In genomic region chr18:12701161-12701560, GRCh38 we compare ENCODE assay signal across 8 cellular contexts. TPM values are rescaled to one million over a fixed set of nuclear protein-coding genes. Genes with fewer than 3 reads are reported as not detected.
DNase-seq lines count a peak whose midpoint lies in the region; ATAC-seq and TF ChIP-seq lines count a peak whose summit lies in the region.

No MANE protein-coding gene starts in this region.

- DNase-seq in CD4-positive, CD25-positive, alpha-beta regulatory T cell = no peak
- DNase-seq in chondrocyte (ENCODE audit: low spot score) (no peak), Ammon's horn (ENCODE audit: low spot score) (no peak), activated gamma-delta T cell treated with Interleukin-2 at 50 U/mL for 16 hours (no peak), thyroid gland (no peak)
- DNase-seq in natural killer cell treated with Interleukin-12 subunit alpha and Interleukin-12 subunit beta and Interleukin-15 and Interleukin-18, amount 100 ng/mL, for 72 hours (ENCODE audit: low spot score) = no peak
- DNase-seq in activated effector memory CD4-positive, alpha-beta T cell treated with anti-CD3 and anti-CD28 coated beads, Interleukin-2, amount 50 U/mL, for 16 hours = no peak

- ATAC-seq in CD4-positive, CD25-positive, alpha-beta regulatory T cell (ENCODE audit: low read depth in 2 of 2) = no peak
- no peak for ATAC-seq in natural killer cell treated with Interleukin-12 subunit alpha and Interleukin-12 subunit beta and Interleukin-15 and Interleukin-18, amount 100 ng/mL, for 72 hours

- peaks cover 37 to 63% (median 53%) of the 10 kb centered on the region in 4 donors for H3K4me1 Mint-ChIP-seq in CD4-positive, CD25-positive, alpha-beta regulatory T cell
- H3K4me1 Mint-ChIP-seq in chondrocyte (ENCODE audit: low read depth) = peaks cover 41% of the 10 kb centered on the region
- peaks cover 32 to 43% of the 10 kb centered on the region in 2 donors for H3K4me1 Mint-ChIP-seq in natural killer cell treated with Interleukin-12 subunit alpha and Interleukin-12 subunit beta and Interleukin-15 and Interleukin-18, amount 100 ng/mL, for 72 hours (ENCODE audit: low read depth in 2 of 2)

- H3K4me2 ChIP-seq in Loucy (ENCODE audit: low read depth, low read length, poor library complexity, severe bottlenecking) = peak overlapping the region; percentile 100

- H3K79me2 ChIP-seq in Loucy (ENCODE audit: insufficient read depth, low read length) = peaks cover 94% of the 10 kb centered on the region

- no peaks in the 10 kb centered on the region for H3K9me2 ChIP-seq in Loucy (replicated peaks; ENCODE audit: low read depth, low read length)

- peaks cover 50% of the 10 kb centered on the region for H4K20me1 ChIP-seq in Loucy (ENCODE audit: insufficient read depth, low read length, poor library complexity, severe bottlenecking)

- no peaks in the 10 kb centered on the region for H3K9me3 ChIP-seq in CD4-positive, CD25-positive, alpha-beta regulatory T cell (ENCODE audit: control insufficient read depth in 2 of 2, low read length in 2 of 2)
- no peaks in the 10 kb centered on the region for H3K9me3 ChIP-seq in Loucy (ENCODE audit: insufficient read depth, low read depth, low read length)
- no peaks in the 10 kb centered on the region for H3K9me3 ChIP-seq in thyroid gland

- H3K27ac ChIP-seq in CD4-positive, CD25-positive, alpha-beta regulatory T cell (ENCODE audit: insufficient read depth, low read length, poor library complexity, severe bottlenecking) = peak overlapping the region; percentile 95
- H3K27ac ChIP-seq in thyroid gland = no peak overlapping the region

- WGBS in thyroid gland, 2 donors = 86 to 90% methylated on average over 3 of the region's 3 CpGs

- peaks cover 30% of the 10 kb centered on the region for H3K4me1 ChIP-seq in CD4-positive, CD25-positive, alpha-beta regulatory T cell (ENCODE audit: control insufficient read depth, insufficient read depth, low read length, poor library complexity, severe bottlenecking)
- H3K4me1 ChIP-seq in Loucy (ENCODE audit: insufficient read depth, low read length, poor library complexity, severe bottlenecking) (peaks cover 66% of the 10 kb centered on the region), thyroid gland (peaks cover 6 to 17% of the 10 kb centered on the region in 2 donors)

- H3K4me3 ChIP-seq in CD4-positive, CD25-positive, alpha-beta regulatory T cell (ENCODE audit: low read depth, low read length) = peak overlapping the region; percentile 92
- H3K4me3 ChIP-seq in Loucy (ENCODE audit: low read length, poor library complexity, severe bottlenecking) (peak overlapping the region; percentile 98), thyroid gland (replicated peaks in 1 of 3) (no peak overlapping the region)

- no peaks in the 10 kb centered on the region for H3F3A ChIP-seq in Loucy (ENCODE audit: low read depth)

- no peak for TF ChIP-seq POLR2A in thyroid gland (IDR thresholded peaks at IDR 0.05)

- no peaks in the 10 kb centered on the region for H3K9me3 Mint-ChIP-seq in CD4-positive, CD25-positive, alpha-beta regulatory T cell
- H3K9me3 Mint-ChIP-seq in chondrocyte (ENCODE audit: low read depth) = no peaks in the 10 kb centered on the region
- no peaks in the 10 kb centered on the region for H3K9me3 Mint-ChIP-seq in natural killer cell treated with Interleukin-12 subunit alpha and Interleukin-12 subunit beta and Interleukin-15 and Interleukin-18, amount 100 ng/mL, for 72 hours

- intact Hi-C loops in thyroid gland (cut with DNase I) = no loop called here

- no peak for TF ChIP-seq CTCF in Loucy (conservative IDR thresholded peaks at IDR 0.05; ENCODE audit: low read length)
- no peak for TF ChIP-seq CTCF in chondrocyte (IDR thresholded peaks at IDR 0.05)
- TF ChIP-seq CTCF in thyroid gland (IDR thresholded peaks at IDR 0.05) = no peak

- no peaks in the 10 kb centered on the region for H3K27me3 ChIP-seq in CD4-positive, CD25-positive, alpha-beta regulatory T cell (ENCODE audit: control insufficient read depth, insufficient read depth, low read length)
- H3K27me3 ChIP-seq in Loucy (ENCODE audit: insufficient read depth, low read length, poor library complexity, severe bottlenecking) = peaks cover 6% of the 10 kb centered on the region
- H3K27me3 ChIP-seq in thyroid gland = no peaks in the 10 kb centered on the region

- peaks cover 15% of the 10 kb centered on the region for H3K36me3 Mint-ChIP-seq in CD4-positive, CD25-positive, alpha-beta regulatory T cell
- H3K36me3 Mint-ChIP-seq in chondrocyte (ENCODE audit: low read depth) = peaks cover 2% of the 10 kb centered on the region
- peaks cover 8% of the 10 kb centered on the region for H3K36me3 Mint-ChIP-seq in natural killer cell treated with Interleukin-12 subunit alpha and Interleukin-12 subunit beta and Interleukin-15 and Interleukin-18, amount 100 ng/mL, for 72 hours

- H3K27me3 Mint-ChIP-seq in CD4-positive, CD25-positive, alpha-beta regulatory T cell = no peaks in the 10 kb centered on the region
- H3K27me3 Mint-ChIP-seq in chondrocyte (ENCODE audit: low read depth) = no peaks in the 10 kb centered on the region
- H3K27me3 Mint-ChIP-seq in natural killer cell treated with Interleukin-12 subunit alpha and Interleukin-12 subunit beta and Interleukin-15 and Interleukin-18, amount 100 ng/mL, for 72 hours = no peaks in the 10 kb centered on the region

- H3K27ac Mint-ChIP-seq in CD4-positive, CD25-positive, alpha-beta regulatory T cell = peak overlapping the region; percentile 38 to 99 (median 91)
- H3K27ac Mint-ChIP-seq in chondrocyte (ENCODE audit: unreplicated experiment) = no peak overlapping the region
- peak overlapping the region; percentile 80 to 98 for H3K27ac Mint-ChIP-seq in natural killer cell treated with Interleukin-12 subunit alpha and Interleukin-12 subunit beta and Interleukin-15 and Interleukin-18, amount 100 ng/mL, for 72 hours

- peak overlapping the region; percentile 95 to 99 (median 96) for H3K4me3 Mint-ChIP-seq in CD4-positive, CD25-positive, alpha-beta regulatory T cell
- peak overlapping the region; percentile 88 for H3K4me3 Mint-ChIP-seq in chondrocyte (ENCODE audit: unreplicated experiment)
- H3K4me3 Mint-ChIP-seq in natural killer cell treated with Interleukin-12 subunit alpha and Interleukin-12 subunit beta and Interleukin-15 and Interleukin-18, amount 100 ng/mL, for 72 hours = peak overlapping the region; percentile 96

- peaks cover 16% of the 10 kb centered on the region for H3K36me3 ChIP-seq in CD4-positive, CD25-positive, alpha-beta regulatory T cell (ENCODE audit: control insufficient read depth, insufficient read depth, low read length)
- peaks cover 23% of the 10 kb centered on the region for H3K36me3 ChIP-seq in Loucy (ENCODE audit: insufficient read depth, low read length)
- H3K36me3 ChIP-seq in thyroid gland = peaks cover 0 to 3% of the 10 kb centered on the region in 2 donors

- no peak overlapping the region for H2AFZ ChIP-seq in Loucy (ENCODE audit: low read length)

- H3K9ac ChIP-seq in Loucy (ENCODE audit: low read depth, low read length, poor library complexity, severe bottlenecking) = peak overlapping the region; percentile 93

RNA-seq across cellular contexts. Expression of gene CEP76, which starts 1.4 kb away (rescaled TPM):
- 8.8 TPM for total RNA-seq in CD4-positive, CD25-positive, alpha-beta regulatory T cell
- polyA plus RNA-seq in CD4-positive, CD25-positive, alpha-beta regulatory T cell = 10 to 100 TPM in 2 of 4 donors, 1 to 10 TPM in 2; 7.3 to 14.2 (median 9.3) TPM
- total RNA-seq in chondrocyte = 5.2 to 6.8 TPM (median 5.8 TPM) in 3 replicates
- total RNA-seq in natural killer cell treated with Interleukin-12 subunit alpha and Interleukin-12 subunit beta and Interleukin-15 and Interleukin-18, amount 100 ng/mL, for 72 hours = 10 to 100 TPM; 10.1 to 14.4 TPM
- 10 to 100 TPM in 1 of 4 donors, 1 to 10 TPM in 3; 7.0 to 10.0 (median 9.3) TPM for total RNA-seq in thyroid gland

RNA-seq across cellular contexts. Expression of gene PSMG2, which starts 1.7 kb away (rescaled TPM):
- 60.3 TPM for total RNA-seq in CD4-positive, CD25-positive, alpha-beta regulatory T cell
- polyA plus RNA-seq in CD4-positive, CD25-positive, alpha-beta regulatory T cell = 100 to 1,000 TPM; 145 to 199 (median 154) TPM
- total RNA-seq in chondrocyte (44.4 to 48.8 TPM (median 48.7 TPM) in 3 replicates), thyroid gland (10 to 100 TPM; 65.7 to 86.1 (median 69.7) TPM)
- total RNA-seq in natural killer cell treated with Interleukin-12 subunit alpha and Interleukin-12 subunit beta and Interleukin-15 and Interleukin-18, amount 100 ng/mL, for 72 hours = 10 to 100 TPM; 72.1 to 80.5 TPM

RNA-seq across cellular contexts. Expression of gene SPIRE1, which starts 43.3 kb away (rescaled TPM):
- 2.7 TPM for total RNA-seq in CD4-positive, CD25-positive, alpha-beta regulatory T cell
- polyA plus RNA-seq in CD4-positive, CD25-positive, alpha-beta regulatory T cell = under 1 TPM in 3 of 4 donors, not detected in 1; 0.13 to 0.61 (median 0.49) TPM
- total RNA-seq in chondrocyte = 38.3 to 65.8 TPM (median 57.8 TPM) in 3 replicates
- total RNA-seq in natural killer cell treated with Interleukin-12 subunit alpha and Interleukin-12 subunit beta and Interleukin-15 and Interleukin-18, amount 100 ng/mL, for 72 hours = 10 to 100 TPM in 1 of 2 donors, 1 to 10 TPM in 1; 7.8 to 12.0 TPM
- 10 to 100 TPM; 25.3 to 39.5 (median 30.6) TPM for total RNA-seq in thyroid gland

Comparison
In these comparisons a context has a peak if more than half of its experiments do, and no peak if none do; other contexts are left out.
1. H3K4me3 ChIP-seq: peak in CD4-positive, CD25-positive, alpha-beta regulatory T cell (single experiment) and Loucy (single experiment); none in thyroid gland (0 of 3).
2. Peak in every context shown above with its lines, with median percentiles within 50 percentile points of each other: H3K4me3 Mint-ChIP-seq.